8 cellular contexts compared by ENCODE assay signal in genomic region chr4:83074086-83074704, GRCh38. TPM values are rescaled to one million over a fixed set of nuclear protein-coding genes. Genes with fewer than 3 reads are reported as not detected.
DNase-seq lines count a peak whose midpoint lies in the region; ATAC-seq and TF ChIP-seq lines count a peak whose summit lies in the region.

No MANE protein-coding gene starts in this region.

- ATAC-seq in HG02759 (IDR thresholded peaks at IDR 0.05; ENCODE audit: unreplicated experiment) (peak; percentile 74), T-cell (replicated peaks in 1 of 4) (peak; percentile 89 to 97 (median 92)), left lobe of liver (peak; percentile 87)
- ATAC-seq in stimulated activated memory B cell treated with anti-CD40 and anti-IgM and Interleukin-4, amounts not matched to agents 10 μg/mL and 1 μg/mL and 100 μg/mL, for 72 hours: peak; percentile 82

- H3K4me1 Mint-ChIP-seq in T-cell: peaks cover 5 to 28% (median 18%) of the 10 kb centered on the region in 3 donors
- H3K4me1 Mint-ChIP-seq in stimulated activated memory B cell treated with anti-CD40 and anti-IgM and Interleukin-4, amounts not matched to agents 10 μg/mL and 1 μg/mL and 100 μg/mL, for 72 hours: peaks cover 21% of the 10 kb centered on the region

- H3K4me3 ChIP-seq in cardiac fibroblast (replicated peaks in 1 of 2; ENCODE audit: low read depth in 2 of 2, low read length in 2 of 2): no peak overlapping the region

- TF ChIP-seq CTCF in GM12873 (IDR thresholded peaks at IDR 0.05; ENCODE audit: insufficient read depth, low read depth, low read length, missing control alignments) (peak; percentile 71), cardiac fibroblast (IDR thresholded peaks at IDR 0.05; ENCODE audit: low read depth, low read length) (peak; percentile 68)

- POLR2A ChIA-PET in T-cell (lab: Charles Lee): interaction anchor here (0.6 to 1.9 kb wide), 14 partner anchors 10 to 1585 kb away, joined by 3 to 10 read pairs (median 5); no protein-coding TSS in a partner anchor

- no peaks in the 10 kb centered on the region for H3K27me3 Mint-ChIP-seq in T-cell
- no peaks in the 10 kb centered on the region for H3K27me3 Mint-ChIP-seq in stimulated activated memory B cell treated with anti-CD40 and anti-IgM and Interleukin-4, amounts not matched to agents 10 μg/mL and 1 μg/mL and 100 μg/mL, for 72 hours

- CTCF ChIA-PET in T-cell (lab: Charles Lee): interaction anchor here (0.6 to 4.9 kb wide), 39 partner anchors 8 to 1394 kb away, joined by 3 to 71 read pairs (median 5); partner anchors contain the start of genes COPS4 (in 1 of the 2), COQ2 (in 1 of the 2) and PLAC8 (in 1 of the 2)

- peaks cover 43% of the 10 kb centered on the region for H3K36me3 Mint-ChIP-seq in T-cell
- peaks cover 53% of the 10 kb centered on the region for H3K36me3 Mint-ChIP-seq in stimulated activated memory B cell treated with anti-CD40 and anti-IgM and Interleukin-4, amounts not matched to agents 10 μg/mL and 1 μg/mL and 100 μg/mL, for 72 hours

- DNase-seq in ACHN (peak; percentile 67), NCI-H1092 treated with DMSO at 0.1 percent for 48 hours (lab: John Stamatoyannopoulos, UW) (peak; percentile 65), T-cell (peak in 29 of 34 experiments; percentile 14 to 77 (median 53)), cardiac fibroblast (ENCODE audit: low read depth in 2 of 2) (peak; percentile 92 to 93), left lobe of liver (ENCODE audit: low spot score) (no peak)

- peak overlapping the region; percentile 49 to 81 for H3K27ac Mint-ChIP-seq in T-cell
- H3K27ac Mint-ChIP-seq in stimulated activated memory B cell treated with anti-CD40 and anti-IgM and Interleukin-4, amounts not matched to agents 10 μg/mL and 1 μg/mL and 100 μg/mL, for 72 hours: no peak overlapping the region

- in situ Hi-C loops in ACHN (cut with HindIII; ENCODE audit: low pct_ligation_motif_present, low pct_unique_long_range_greater_than_20kb, low sequenced_read_pairs): no loop called here

- peak overlapping the region; percentile 47 to 67 (median 55) for H3K4me3 Mint-ChIP-seq in T-cell
- peak overlapping the region; percentile 18 for H3K4me3 Mint-ChIP-seq in stimulated activated memory B cell treated with anti-CD40 and anti-IgM and Interleukin-4, amounts not matched to agents 10 μg/mL and 1 μg/mL and 100 μg/mL, for 72 hours

- no peaks in the 10 kb centered on the region for H3K9me3 Mint-ChIP-seq in T-cell
- peaks cover 6% of the 10 kb centered on the region for H3K9me3 Mint-ChIP-seq in stimulated activated memory B cell treated with anti-CD40 and anti-IgM and Interleukin-4, amounts not matched to agents 10 μg/mL and 1 μg/mL and 100 μg/mL, for 72 hours

RNA-seq across cellular contexts. Expression of gene COPS4, which starts 39.2 kb away (rescaled TPM):
- 10 to 100 TPM; 19.9 to 28.3 (median 22.2) TPM for total RNA-seq in T-cell
- 10.6 TPM for total RNA-seq in left lobe of liver

RNA-seq across cellular contexts. Expression of gene PLAC8, which starts 40.3 kb away (rescaled TPM):
- total RNA-seq in T-cell (100 to 1,000 TPM; 124 to 318 (median 147) TPM), left lobe of liver (6.8 TPM)

Comparison
In these comparisons a context has a peak if more than half of its experiments do, and no peak if none do; other contexts are left out.
1. RNA of gene PLAC8, which starts 40.3 kb away (total RNA-seq): 124 to 318 TPM in T-cell; 6.8 TPM in left lobe of liver (single experiment); every median in the first group is over 10 times any median in the second.
2. Peak in every context shown above with its lines, with median percentiles within 50 percentile points of each other: ATAC-seq.